In genomic region chr1:43803646-43804045, GRCh38 we compare ENCODE assay signal across 21 cellular contexts.
A peak's percentile ranks its signal among the peaks of the same experiment; 100 is the strongest.
DNase-seq lines count a peak whose midpoint lies in the region; ATAC-seq, FAIRE-seq and TF ChIP-seq lines count a peak whose summit lies in the region.
"Had no signal": no experiment of that assay in that cellular context is flagged by ENCODE, and none has a peak within 500 bp of the region (broad histone marks: within the 10 kb centered on the region; RNA-seq: fewer than 3 reads in every experiment).

No MANE protein-coding gene starts in this region.

- H3K79me2 ChIP-seq in GM23338 (replicated peaks; ENCODE audit: insufficient read depth): no peaks in the 10 kb centered on the region
- H3K79me2 ChIP-seq in K562 (ENCODE audit: control insufficient read depth, insufficient read depth, low read length): no peaks in the 10 kb centered on the region

- no peak for DNase-seq in GM23338 (ENCODE audit: low spot score)
- peak; percentile 17 for DNase-seq in NAMALWA (ENCODE audit: low spot score)
- DNase-seq in K562 (ENCODE audit: extremely low read depth in 1 of 4, low spot score in 3 of 4): no peak
- peak; percentile 31 for DNase-seq in left kidney (ENCODE audit: low read depth, low spot score)
- DNase-seq in right lobe of liver: no peak
- DNase-seq in SHP77 (lab: John Stamatoyannopoulos, UW): no peak
- no peak for DNase-seq in left ventricle myocardium inferior
- DNase-seq: C1 segment of cervical spinal cord; CD4-positive, alpha-beta T cell; DMS153; DMS79 treated with DMSO at 0.1 percent for 48 hours; EL had no signal

- BruUV-seq in K562 (replicated peaks; lab: Mats Ljungman, UMichigan): no TSS peak

- no peak overlapping the region for H3K4me3 Mint-ChIP-seq in GM23338
- H3K4me3 Mint-ChIP-seq: B cell; CD4-positive, alpha-beta T cell had no signal

- CTCF ChIA-PET in K562 (lab: Yijun Ruan, JAX; ENCODE audit: low intra/inter-chr PET ratio): no interaction called here

- H3K9me2 ChIP-seq in GM23338 (ENCODE audit: insufficient read depth): no peaks in the 10 kb centered on the region

- no peak for ATAC-seq in GM23338
- ATAC-seq in K562: no peak
- no peak for ATAC-seq in right lobe of liver
- ATAC-seq: HepG2 had no signal

- H3K36me3 Mint-ChIP-seq in GM23338 (ENCODE audit: low read depth): peaks cover 11% of the 10 kb centered on the region

- intact Hi-C loops in K562 (cut with micrococcal nuclease): no loop called here
- intact Hi-C loops in right lobe of liver (cut with DNase I): no loop called here
- intact Hi-C loops in left ventricle myocardium inferior (cut with micrococcal nuclease): no loop called here

- no peak overlapping the region for H3K27ac Mint-ChIP-seq in GM23338
- H3K27ac Mint-ChIP-seq: B cell; CD4-positive, alpha-beta T cell had no signal

- TF ChIP-seq CTCF in GM23338 (conservative IDR thresholded peaks at IDR 0.05; ENCODE audit: low read depth in 2 of 2): no peak
- no peak for TF ChIP-seq CTCF in K562 (IDR thresholded peaks at IDR 0.05 in 2 of 3, conservative IDR thresholded peaks at IDR 0.05 in 1 of 3; ENCODE audit: insufficient read depth in 2 of 3, low read depth in 1 of 3, low read length in 3 of 3)
- TF ChIP-seq CTCF in right lobe of liver (IDR thresholded peaks at IDR 0.05): no peak
- no peak for TF ChIP-seq CTCF in left ventricle myocardium inferior (IDR thresholded peaks at IDR 0.05; ENCODE audit: borderline replicate concordance)

- H3K27me3 Mint-ChIP-seq in GM23338 (ENCODE audit: insufficient read depth, low read depth, poor library complexity): peaks cover 1% of the 10 kb centered on the region
- H3K27me3 Mint-ChIP-seq: B cell; CD4-positive, alpha-beta T cell had no signal

- TF ChIP-seq POLR2A in K562 (conservative IDR thresholded peaks at IDR 0.05) (no peak), right lobe of liver (IDR thresholded peaks at IDR 0.05) (no peak)

- H3K27me3 ChIP-seq in GM23338 (ENCODE audit: insufficient read depth): no peaks in the 10 kb centered on the region
- H3K27me3 ChIP-seq in K562 (ENCODE audit: control insufficient read depth in 2 of 2, insufficient read depth in 2 of 2, low read length in 2 of 2): no peaks in the 10 kb centered on the region
- no peaks in the 10 kb centered on the region for H3K27me3 ChIP-seq in right lobe of liver
- H3K27me3 ChIP-seq in left ventricle myocardium inferior (ENCODE audit: low read depth): no peaks in the 10 kb centered on the region

- H3K4me1 ChIP-seq in GM23338 (ENCODE audit: insufficient read depth) (peaks cover 6% of the 10 kb centered on the region), K562 (replicated peaks in 1 of 2; ENCODE audit: control insufficient read depth in 2 of 2, insufficient read depth in 2 of 2, low read length in 2 of 2) (peaks cover 0 to 8% of the 10 kb centered on the region in 2 experiments; a peak in 4 of 5 replicates), right lobe of liver (no peaks in the 10 kb centered on the region), left ventricle myocardium inferior (no peaks in the 10 kb centered on the region)
- H3K4me1 ChIP-seq: HAP-1 had no signal

- no peak for TF ChIP-seq EP300 in K562 (IDR thresholded peaks at IDR 0.05; ENCODE audit: low read length)

- H3K4me1 Mint-ChIP-seq in GM23338: no peaks in the 10 kb centered on the region
- H3K4me1 Mint-ChIP-seq: B cell had no signal

- WGBS in K562 (ENCODE audit: insufficient coverage, low coverage, missing lambda C conversion rate): 31% methylated on average over 4 of the region's 4 CpGs
- WGBS in right lobe of liver (ENCODE audit: insufficient coverage, low coverage, low lambda C conversion rate, missing lambda C conversion rate): 72% methylated on average over 4 of the region's 4 CpGs

- H3K9me1 ChIP-seq in K562 (ENCODE audit: control insufficient read depth, insufficient read depth, low read length): no peaks in the 10 kb centered on the region

- H3K9me3 ChIP-seq in K562 (replicated peaks; ENCODE audit: control insufficient read depth, insufficient read depth, low read depth, low read length) (no peaks in the 10 kb centered on the region), right lobe of liver (no peaks in the 10 kb centered on the region), left ventricle myocardium inferior (replicated peaks) (peaks cover 4% of the 10 kb centered on the region)

- H3K36me3 ChIP-seq in GM23338 (ENCODE audit: insufficient read depth) (no peaks in the 10 kb centered on the region), K562 (ENCODE audit: control insufficient read depth, insufficient read depth, low read length) (no peaks in the 10 kb centered on the region), right lobe of liver (no peaks in the 10 kb centered on the region), left ventricle myocardium inferior (peaks cover 4% of the 10 kb centered on the region)
- H3K36me3 ChIP-seq: HAP-1 had no signal

- TF ChIP-seq RAD21 in K562 (CRISPR knock-in tag; conservative IDR thresholded peaks at IDR 0.05 in 1 of 2, IDR thresholded peaks at IDR 0.05 in 1 of 2): no peak

- no peak overlapping the region for H3K9ac ChIP-seq in K562 (ENCODE audit: insufficient read depth in 1 of 2, low read depth in 2 of 2, low read length in 2 of 2)

- FAIRE-seq in K562 (lab: Jason Lieb, UNC): no peak
- FAIRE-seq: A204.1, D721Med, G401.6, GM12891, H1, HepG2, HTR-8/SVneo had no signal

- H3K4me3 ChIP-seq in GM23338 (no peak overlapping the region), K562 (no peak overlapping the region), right lobe of liver (no peak overlapping the region), left ventricle myocardium inferior (no peak overlapping the region)
- H3K4me3 ChIP-seq: HAP-1 had no signal

- H3F3A ChIP-seq in GM23338 (replicated peaks; ENCODE audit: low read depth): no peaks in the 10 kb centered on the region

- peaks cover 6% of the 10 kb centered on the region for H3K9me3 Mint-ChIP-seq in GM23338

- no peak overlapping the region for H3K27ac ChIP-seq in GM23338 (ENCODE audit: low read depth)
- H3K27ac ChIP-seq in K562 (ENCODE audit: extremely low read depth, low read depth, low read length): no peak overlapping the region
- no peak overlapping the region for H3K27ac ChIP-seq in right lobe of liver
- no peak overlapping the region for H3K27ac ChIP-seq in left ventricle myocardium inferior (replicated peaks)

- in situ Hi-C loops in K562 (cut with MboI): no loop called here

- no peak overlapping the region for H2AFZ ChIP-seq in GM23338
- no peak overlapping the region for H2AFZ ChIP-seq in K562 (ENCODE audit: low read depth, low read length)

- H4K20me1 ChIP-seq in GM23338 (replicated peaks; ENCODE audit: insufficient read depth): no peaks in the 10 kb centered on the region
- no peaks in the 10 kb centered on the region for H4K20me1 ChIP-seq in K562 (replicated peaks; ENCODE audit: control insufficient read depth, insufficient read depth, low read length)

- H3K4me2 ChIP-seq in GM23338 (peak overlapping the region; percentile 12; the same call in 1 of the 2 replicates), K562 (ENCODE audit: insufficient read depth, low read length) (no peak overlapping the region)

- POLR2A ChIA-PET in K562 (lab: Yijun Ruan, JAX): interaction anchor here (0.9 kb wide), 1 partner anchor 44 kb away, joined by 4 read pairs; no protein-coding TSS in a partner anchor

TF ChIP-seq in GM23338, 12 proteins besides CTCF, POLR2A, EP300 and RAD21 (continues in another document):
- TF ChIP-seq CREB1 (CRISPR knock-in tag; IDR thresholded peaks at IDR 0.05; ENCODE audit: low read depth) (no peak), JUNB (IDR thresholded peaks at IDR 0.05; ENCODE audit: unreplicated experiment) (no peak), ETS1 (IDR thresholded peaks at IDR 0.05) (no peak), STAT1 (IDR thresholded peaks at IDR 0.05; ENCODE audit: unreplicated experiment) (no peak), EZH2phosphoT487 (IDR thresholded peaks at IDR 0.05; ENCODE audit: unreplicated experiment) (no peak)

TF ChIP-seq in K562, 482 proteins besides CTCF, POLR2A, EP300 and RAD21:
- TF ChIP-seq BHLHE40 (IDR thresholded peaks at IDR 0.05; ENCODE audit: low read length) (peak; percentile 47; the same call in 1 of the 2 replicates), TEAD1 (CRISPR knock-in tag; IDR thresholded peaks at IDR 0.05) (no peak)

Comparison
In these comparisons a context has a peak if more than half of its experiments do, and no peak if none do; other contexts are left out.
1. DNase-seq: peak in NAMALWA (single experiment) and left kidney (single experiment); none in GM23338 (single experiment), K562 (0 of 4), right lobe of liver (0 of 3), SHP77 (0 of 2) and left ventricle myocardium inferior (single experiment).